Comparison of ENCODE assay signal across 1 cellular context in the genomic region with DNA sequence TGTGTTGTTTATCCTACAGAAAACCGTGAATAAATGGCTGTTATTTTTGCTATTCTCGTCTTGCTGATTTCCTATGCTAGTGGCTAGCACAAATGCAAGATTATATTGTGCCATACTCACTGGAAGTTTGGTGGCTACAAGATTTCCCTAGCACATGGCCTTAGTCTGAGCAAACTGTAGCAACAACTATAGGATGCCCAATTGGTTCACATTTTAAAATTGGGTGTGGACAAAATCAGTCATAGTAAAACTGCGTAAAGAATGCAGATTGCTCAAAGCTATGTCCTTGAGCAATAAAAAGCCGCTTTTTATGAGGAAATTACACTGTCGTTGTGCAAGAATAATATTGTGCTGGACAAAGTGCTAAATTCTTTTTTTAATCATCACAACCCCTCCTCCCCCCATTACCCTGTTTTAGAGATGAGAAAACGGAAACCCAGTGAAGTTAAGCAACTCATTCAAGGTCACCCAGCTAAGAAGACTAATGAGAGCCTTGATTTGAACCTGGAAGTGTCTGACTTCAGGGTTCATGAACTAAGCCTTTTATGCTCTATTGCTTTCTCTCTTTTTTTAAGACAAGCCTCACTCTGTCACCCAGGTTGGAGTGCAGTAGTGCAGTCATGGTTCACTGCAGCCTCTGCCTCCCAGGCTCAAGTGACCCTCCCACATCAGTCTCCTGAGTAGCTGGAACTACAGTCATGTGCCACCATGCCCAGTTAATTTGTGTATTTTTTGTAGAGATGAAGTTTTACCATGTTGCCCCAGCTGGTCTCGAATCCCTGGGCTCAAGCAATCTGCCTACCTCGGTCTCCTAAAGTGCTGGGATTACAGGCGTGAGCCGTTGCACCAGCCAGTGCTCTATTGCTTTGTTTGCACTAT.
TF ChIP-seq lines count a peak whose summit lies in the region.

No MANE protein-coding gene starts in this region.

TF ChIP-seq in HEK293, 187 proteins besides CTCF, POLR2A, EP300 and RAD21 (continued from another document and continues in another):
- TF ChIP-seq ZNF239 (tag by site-specific recombination; IDR thresholded peaks at IDR 0.05) (no peak), SCRT1 (tag by site-specific recombination; IDR thresholded peaks at IDR 0.05; ENCODE audit: borderline replicate concordance) (no peak), ZBTB7A (tag by site-specific recombination; IDR thresholded peaks at IDR 0.05; ENCODE audit: low read depth) (no peak), MZF1 (tag by site-specific recombination; IDR thresholded peaks at IDR 0.05; ENCODE audit: borderline replicate concordance) (0 out of 2 replicates have a peak, but pooled peaks have one; percentile 9), ZNF37A (tag by site-specific recombination; IDR thresholded peaks at IDR 0.05) (no peak), ZNF350 (tag by site-specific recombination; IDR thresholded peaks at IDR 0.05) (no peak), ZNF140 (tag by site-specific recombination; IDR thresholded peaks at IDR 0.05) (no peak), ZSCAN30 (tag by site-specific recombination; IDR thresholded peaks at IDR 0.05) (0 out of 2 replicates have a peak, but pooled peaks have one; percentile 29), HOXD13 (CRISPR knock-in tag; IDR thresholded peaks at IDR 0.05; ENCODE audit: borderline replicate concordance) (0 out of 2 replicates have a peak, but pooled peaks have one; percentile 24), ZFP3 (tag by site-specific recombination; IDR thresholded peaks at IDR 0.05; ENCODE audit: low read depth) (no peak), ZNF112 (tag by site-specific recombination; IDR thresholded peaks at IDR 0.05) (no peak), ZNF776 (tag by site-specific recombination; IDR thresholded peaks at IDR 0.05; ENCODE audit: borderline replicate concordance) (no peak), ZNF426 (tag by site-specific recombination; IDR thresholded peaks at IDR 0.05) (no peak), ZNF548 (tag by site-specific recombination; IDR thresholded peaks at IDR 0.05) (no peak), ZNF214 (tag by site-specific recombination; IDR thresholded peaks at IDR 0.05; ENCODE audit: borderline replicate concordance) (no peak), ZNF747 (tag by site-specific recombination; IDR thresholded peaks at IDR 0.05) (no peak)
- TF ChIP-seq, protein P1, sequence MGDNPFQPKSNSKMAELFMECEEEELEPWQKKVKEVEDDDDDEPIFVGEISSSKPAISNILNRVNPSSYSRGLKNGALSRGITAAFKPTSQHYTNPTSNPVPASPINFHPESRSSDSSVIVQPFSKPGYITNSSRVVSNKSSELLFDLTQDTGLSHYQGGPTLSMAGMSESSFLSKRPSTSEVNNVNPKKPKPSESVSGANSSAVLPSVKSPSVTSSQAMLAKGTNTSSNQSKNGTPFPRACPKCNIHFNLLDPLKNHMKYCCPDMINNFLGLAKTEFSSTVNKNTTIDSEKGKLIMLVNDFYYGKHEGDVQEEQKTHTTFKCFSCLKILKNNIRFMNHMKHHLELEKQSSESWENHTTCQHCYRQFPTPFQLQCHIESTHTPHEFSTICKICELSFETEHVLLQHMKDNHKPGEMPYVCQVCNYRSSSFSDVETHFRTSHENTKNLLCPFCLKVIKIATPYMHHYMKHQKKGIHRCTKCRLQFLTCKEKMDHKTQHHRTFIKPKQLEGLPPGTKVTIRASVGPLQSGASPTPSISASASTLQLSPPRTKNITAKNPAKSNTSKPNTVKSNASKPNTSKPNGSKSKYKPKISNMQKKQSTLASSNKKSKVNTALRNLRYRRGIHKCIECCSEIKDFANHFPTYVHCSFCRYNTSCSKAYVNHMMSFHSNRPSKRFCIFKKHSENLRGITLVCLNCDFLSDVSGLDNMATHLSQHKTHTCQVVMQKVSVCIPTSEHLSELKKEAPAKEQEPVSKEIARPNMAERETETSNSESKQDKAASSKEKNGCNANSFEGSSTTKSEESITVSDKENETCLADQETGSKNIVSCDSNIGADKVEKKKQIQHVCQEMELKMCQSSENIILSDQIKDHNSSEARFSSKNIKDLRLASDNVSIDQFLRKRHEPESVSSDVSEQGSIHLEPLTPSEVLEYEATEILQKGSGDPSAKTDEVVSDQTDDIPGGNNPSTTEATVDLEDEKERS (tag by site-specific recombination; IDR thresholded peaks at IDR 0.05) = no peak
- TF ChIP-seq, protein P2, sequence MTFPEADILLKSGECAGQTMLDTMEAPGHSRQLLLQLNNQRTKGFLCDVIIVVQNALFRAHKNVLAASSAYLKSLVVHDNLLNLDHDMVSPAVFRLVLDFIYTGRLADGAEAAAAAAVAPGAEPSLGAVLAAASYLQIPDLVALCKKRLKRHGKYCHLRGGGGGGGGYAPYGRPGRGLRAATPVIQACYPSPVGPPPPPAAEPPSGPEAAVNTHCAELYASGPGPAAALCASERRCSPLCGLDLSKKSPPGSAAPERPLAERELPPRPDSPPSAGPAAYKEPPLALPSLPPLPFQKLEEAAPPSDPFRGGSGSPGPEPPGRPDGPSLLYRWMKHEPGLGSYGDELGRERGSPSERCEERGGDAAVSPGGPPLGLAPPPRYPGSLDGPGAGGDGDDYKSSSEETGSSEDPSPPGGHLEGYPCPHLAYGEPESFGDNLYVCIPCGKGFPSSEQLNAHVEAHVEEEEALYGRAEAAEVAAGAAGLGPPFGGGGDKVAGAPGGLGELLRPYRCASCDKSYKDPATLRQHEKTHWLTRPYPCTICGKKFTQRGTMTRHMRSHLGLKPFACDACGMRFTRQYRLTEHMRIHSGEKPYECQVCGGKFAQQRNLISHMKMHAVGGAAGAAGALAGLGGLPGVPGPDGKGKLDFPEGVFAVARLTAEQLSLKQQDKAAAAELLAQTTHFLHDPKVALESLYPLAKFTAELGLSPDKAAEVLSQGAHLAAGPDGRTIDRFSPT (tag by site-specific recombination; IDR thresholded peaks at IDR 0.05) = peak; percentile 48; the same call in 1 of the 2 replicates
- TF ChIP-seq, protein P3, sequence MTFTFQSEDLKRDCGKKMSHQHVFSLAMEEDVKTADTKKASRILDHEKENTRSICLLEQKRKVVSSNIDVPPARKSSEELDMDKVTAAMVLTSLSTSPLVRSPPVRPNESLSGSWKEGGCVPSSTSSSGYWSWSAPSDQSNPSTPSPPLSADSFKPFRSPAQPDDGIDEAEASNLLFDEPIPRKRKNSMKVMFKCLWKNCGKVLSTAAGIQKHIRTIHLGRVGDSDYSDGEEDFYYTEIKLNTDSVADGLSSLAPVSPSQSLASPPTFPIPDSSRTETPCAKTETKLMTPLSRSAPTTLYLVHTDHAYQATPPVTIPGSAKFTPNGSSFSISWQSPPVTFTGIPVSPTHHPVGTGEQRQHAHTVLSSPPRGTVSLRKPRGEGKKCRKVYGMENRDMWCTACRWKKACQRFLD (tag by site-specific recombination; IDR thresholded peaks at IDR 0.05) = no peak
- TF ChIP-seq, protein P4, sequence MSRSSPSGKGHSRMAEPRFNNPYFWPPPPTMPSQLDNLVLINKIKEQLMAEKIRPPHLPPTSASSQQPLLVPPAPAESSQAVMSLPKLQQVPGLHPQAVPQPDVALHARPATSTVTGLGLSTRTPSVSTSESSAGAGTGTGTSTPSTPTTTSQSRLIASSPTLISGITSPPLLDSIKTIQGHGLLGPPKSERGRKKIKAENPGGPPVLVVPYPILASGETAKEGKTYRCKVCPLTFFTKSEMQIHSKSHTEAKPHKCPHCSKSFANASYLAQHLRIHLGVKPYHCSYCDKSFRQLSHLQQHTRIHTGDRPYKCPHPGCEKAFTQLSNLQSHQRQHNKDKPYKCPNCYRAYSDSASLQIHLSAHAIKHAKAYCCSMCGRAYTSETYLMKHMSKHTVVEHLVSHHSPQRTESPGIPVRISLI (tag by site-specific recombination; IDR thresholded peaks at IDR 0.05) = no peak
- TF ChIP-seq, protein P5, sequence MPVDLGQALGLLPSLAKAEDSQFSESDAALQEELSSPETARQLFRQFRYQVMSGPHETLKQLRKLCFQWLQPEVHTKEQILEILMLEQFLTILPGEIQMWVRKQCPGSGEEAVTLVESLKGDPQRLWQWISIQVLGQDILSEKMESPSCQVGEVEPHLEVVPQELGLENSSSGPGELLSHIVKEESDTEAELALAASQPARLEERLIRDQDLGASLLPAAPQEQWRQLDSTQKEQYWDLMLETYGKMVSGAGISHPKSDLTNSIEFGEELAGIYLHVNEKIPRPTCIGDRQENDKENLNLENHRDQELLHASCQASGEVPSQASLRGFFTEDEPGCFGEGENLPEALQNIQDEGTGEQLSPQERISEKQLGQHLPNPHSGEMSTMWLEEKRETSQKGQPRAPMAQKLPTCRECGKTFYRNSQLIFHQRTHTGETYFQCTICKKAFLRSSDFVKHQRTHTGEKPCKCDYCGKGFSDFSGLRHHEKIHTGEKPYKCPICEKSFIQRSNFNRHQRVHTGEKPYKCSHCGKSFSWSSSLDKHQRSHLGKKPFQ (tag by site-specific recombination; IDR thresholded peaks at IDR 0.05) = no peak; the same call in 1 of the 2 replicates
- TF ChIP-seq, protein P6, sequence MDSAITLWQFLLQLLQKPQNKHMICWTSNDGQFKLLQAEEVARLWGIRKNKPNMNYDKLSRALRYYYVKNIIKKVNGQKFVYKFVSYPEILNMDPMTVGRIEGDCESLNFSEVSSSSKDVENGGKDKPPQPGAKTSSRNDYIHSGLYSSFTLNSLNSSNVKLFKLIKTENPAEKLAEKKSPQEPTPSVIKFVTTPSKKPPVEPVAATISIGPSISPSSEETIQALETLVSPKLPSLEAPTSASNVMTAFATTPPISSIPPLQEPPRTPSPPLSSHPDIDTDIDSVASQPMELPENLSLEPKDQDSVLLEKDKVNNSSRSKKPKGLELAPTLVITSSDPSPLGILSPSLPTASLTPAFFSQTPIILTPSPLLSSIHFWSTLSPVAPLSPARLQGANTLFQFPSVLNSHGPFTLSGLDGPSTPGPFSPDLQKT (IDR thresholded peaks at IDR 0.05; ENCODE audit: borderline replicate concordance, low read depth, low read length) = no peak
- TF ChIP-seq, protein P7, sequence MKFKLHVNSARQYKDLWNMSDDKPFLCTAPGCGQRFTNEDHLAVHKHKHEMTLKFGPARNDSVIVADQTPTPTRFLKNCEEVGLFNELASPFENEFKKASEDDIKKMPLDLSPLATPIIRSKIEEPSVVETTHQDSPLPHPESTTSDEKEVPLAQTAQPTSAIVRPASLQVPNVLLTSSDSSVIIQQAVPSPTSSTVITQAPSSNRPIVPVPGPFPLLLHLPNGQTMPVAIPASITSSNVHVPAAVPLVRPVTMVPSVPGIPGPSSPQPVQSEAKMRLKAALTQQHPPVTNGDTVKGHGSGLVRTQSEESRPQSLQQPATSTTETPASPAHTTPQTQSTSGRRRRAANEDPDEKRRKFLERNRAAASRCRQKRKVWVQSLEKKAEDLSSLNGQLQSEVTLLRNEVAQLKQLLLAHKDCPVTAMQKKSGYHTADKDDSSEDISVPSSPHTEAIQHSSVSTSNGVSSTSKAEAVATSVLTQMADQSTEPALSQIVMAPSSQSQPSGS (tag by site-specific recombination; IDR thresholded peaks at IDR 0.05; ENCODE audit: low read depth) = no peak
- TF ChIP-seq, protein P8, sequence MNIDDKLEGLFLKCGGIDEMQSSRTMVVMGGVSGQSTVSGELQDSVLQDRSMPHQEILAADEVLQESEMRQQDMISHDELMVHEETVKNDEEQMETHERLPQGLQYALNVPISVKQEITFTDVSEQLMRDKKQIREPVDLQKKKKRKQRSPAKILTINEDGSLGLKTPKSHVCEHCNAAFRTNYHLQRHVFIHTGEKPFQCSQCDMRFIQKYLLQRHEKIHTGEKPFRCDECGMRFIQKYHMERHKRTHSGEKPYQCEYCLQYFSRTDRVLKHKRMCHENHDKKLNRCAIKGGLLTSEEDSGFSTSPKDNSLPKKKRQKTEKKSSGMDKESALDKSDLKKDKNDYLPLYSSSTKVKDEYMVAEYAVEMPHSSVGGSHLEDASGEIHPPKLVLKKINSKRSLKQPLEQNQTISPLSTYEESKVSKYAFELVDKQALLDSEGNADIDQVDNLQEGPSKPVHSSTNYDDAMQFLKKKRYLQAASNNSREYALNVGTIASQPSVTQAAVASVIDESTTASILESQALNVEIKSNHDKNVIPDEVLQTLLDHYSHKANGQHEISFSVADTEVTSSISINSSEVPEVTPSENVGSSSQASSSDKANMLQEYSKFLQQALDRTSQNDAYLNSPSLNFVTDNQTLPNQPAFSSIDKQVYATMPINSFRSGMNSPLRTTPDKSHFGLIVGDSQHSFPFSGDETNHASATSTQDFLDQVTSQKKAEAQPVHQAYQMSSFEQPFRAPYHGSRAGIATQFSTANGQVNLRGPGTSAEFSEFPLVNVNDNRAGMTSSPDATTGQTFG (tag by site-specific recombination; IDR thresholded peaks at IDR 0.05; ENCODE audit: borderline replicate concordance) = no peak
- TF ChIP-seq, protein P9, sequence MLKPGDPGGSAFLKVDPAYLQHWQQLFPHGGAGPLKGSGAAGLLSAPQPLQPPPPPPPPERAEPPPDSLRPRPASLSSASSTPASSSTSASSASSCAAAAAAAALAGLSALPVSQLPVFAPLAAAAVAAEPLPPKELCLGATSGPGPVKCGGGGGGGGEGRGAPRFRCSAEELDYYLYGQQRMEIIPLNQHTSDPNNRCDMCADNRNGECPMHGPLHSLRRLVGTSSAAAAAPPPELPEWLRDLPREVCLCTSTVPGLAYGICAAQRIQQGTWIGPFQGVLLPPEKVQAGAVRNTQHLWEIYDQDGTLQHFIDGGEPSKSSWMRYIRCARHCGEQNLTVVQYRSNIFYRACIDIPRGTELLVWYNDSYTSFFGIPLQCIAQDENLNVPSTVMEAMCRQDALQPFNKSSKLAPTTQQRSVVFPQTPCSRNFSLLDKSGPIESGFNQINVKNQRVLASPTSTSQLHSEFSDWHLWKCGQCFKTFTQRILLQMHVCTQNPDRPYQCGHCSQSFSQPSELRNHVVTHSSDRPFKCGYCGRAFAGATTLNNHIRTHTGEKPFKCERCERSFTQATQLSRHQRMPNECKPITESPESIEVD (tag by site-specific recombination; IDR thresholded peaks at IDR 0.05) = peak; percentile 79
- TF ChIP-seq, protein P10, sequence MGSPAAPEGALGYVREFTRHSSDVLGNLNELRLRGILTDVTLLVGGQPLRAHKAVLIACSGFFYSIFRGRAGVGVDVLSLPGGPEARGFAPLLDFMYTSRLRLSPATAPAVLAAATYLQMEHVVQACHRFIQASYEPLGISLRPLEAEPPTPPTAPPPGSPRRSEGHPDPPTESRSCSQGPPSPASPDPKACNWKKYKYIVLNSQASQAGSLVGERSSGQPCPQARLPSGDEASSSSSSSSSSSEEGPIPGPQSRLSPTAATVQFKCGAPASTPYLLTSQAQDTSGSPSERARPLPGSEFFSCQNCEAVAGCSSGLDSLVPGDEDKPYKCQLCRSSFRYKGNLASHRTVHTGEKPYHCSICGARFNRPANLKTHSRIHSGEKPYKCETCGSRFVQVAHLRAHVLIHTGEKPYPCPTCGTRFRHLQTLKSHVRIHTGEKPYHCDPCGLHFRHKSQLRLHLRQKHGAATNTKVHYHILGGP (tag by site-specific recombination; IDR thresholded peaks at IDR 0.05) = no peak
- TF ChIP-seq, protein P11, sequence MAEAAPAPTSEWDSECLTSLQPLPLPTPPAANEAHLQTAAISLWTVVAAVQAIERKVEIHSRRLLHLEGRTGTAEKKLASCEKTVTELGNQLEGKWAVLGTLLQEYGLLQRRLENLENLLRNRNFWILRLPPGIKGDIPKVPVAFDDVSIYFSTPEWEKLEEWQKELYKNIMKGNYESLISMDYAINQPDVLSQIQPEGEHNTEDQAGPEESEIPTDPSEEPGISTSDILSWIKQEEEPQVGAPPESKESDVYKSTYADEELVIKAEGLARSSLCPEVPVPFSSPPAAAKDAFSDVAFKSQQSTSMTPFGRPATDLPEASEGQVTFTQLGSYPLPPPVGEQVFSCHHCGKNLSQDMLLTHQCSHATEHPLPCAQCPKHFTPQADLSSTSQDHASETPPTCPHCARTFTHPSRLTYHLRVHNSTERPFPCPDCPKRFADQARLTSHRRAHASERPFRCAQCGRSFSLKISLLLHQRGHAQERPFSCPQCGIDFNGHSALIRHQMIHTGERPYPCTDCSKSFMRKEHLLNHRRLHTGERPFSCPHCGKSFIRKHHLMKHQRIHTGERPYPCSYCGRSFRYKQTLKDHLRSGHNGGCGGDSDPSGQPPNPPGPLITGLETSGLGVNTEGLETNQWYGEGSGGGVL (tag by site-specific recombination; IDR thresholded peaks at IDR 0.05) = no peak
